11 cellular contexts compared by ENCODE assay signal in genomic region chr22:42645341-42645937, GRCh38. TPM values are rescaled to one million over a fixed set of nuclear protein-coding genes. Genes with fewer than 3 reads are reported as not detected.
DNase-seq lines count a peak whose midpoint lies in the region; ATAC-seq and TF ChIP-seq lines count a peak whose summit lies in the region.
"Had no signal": no experiment of that assay in that cellular context is flagged by ENCODE, and none has a peak within 500 bp of the region (broad histone marks: within the 10 kb centered on the region; RNA-seq: fewer than 3 reads in every experiment).

No MANE protein-coding gene starts in this region.

- H3K27me3 Mint-ChIP-seq in CD14-positive monocyte (ENCODE audit: low read depth in 3 of 3) = peaks cover 0 to 4% (median 0%) of the 10 kb centered on the region in 3 donors
- no peaks in the 10 kb centered on the region for H3K27me3 Mint-ChIP-seq in naive thymus-derived CD4-positive, alpha-beta T cell
- H3K27me3 Mint-ChIP-seq: activated CD8-positive, alpha-beta T cell treated with anti-CD3 and anti-CD28 coated beads for 36 hours had no signal

- no peaks in the 10 kb centered on the region for H3K27me3 ChIP-seq in adipocyte (replicated peaks; ENCODE audit: control insufficient read depth, insufficient read depth, low read length)
- H3K27me3 ChIP-seq in heart right ventricle = no peaks in the 10 kb centered on the region
- no peaks in the 10 kb centered on the region for H3K27me3 ChIP-seq in rectal smooth muscle tissue (ENCODE audit: control insufficient read depth, insufficient read depth, low read length)
- no peaks in the 10 kb centered on the region for H3K27me3 ChIP-seq in naive thymus-derived CD4-positive, alpha-beta T cell (ENCODE audit: control insufficient read depth in 2 of 2, insufficient read depth in 2 of 2, low read length in 2 of 2)

- no peak for TF ChIP-seq CTCF in CD14-positive monocyte (IDR thresholded peaks at IDR 0.05)
- no peak for TF ChIP-seq CTCF in heart right ventricle (IDR thresholded peaks at IDR 0.05)

- H3K9ac ChIP-seq in adipocyte (ENCODE audit: low read length) (peak overlapping the region; percentile 97), rectal smooth muscle tissue (ENCODE audit: low read length) (peak overlapping the region; percentile 74)

- H3K4me1 Mint-ChIP-seq in CD14-positive monocyte = peaks cover 63% of the 10 kb centered on the region
- peaks cover 12 to 45% (median 34%) of the 10 kb centered on the region in 7 donors for H3K4me1 Mint-ChIP-seq in naive thymus-derived CD4-positive, alpha-beta T cell

- POLR2A ChIA-PET in naive thymus-derived CD4-positive, alpha-beta T cell (lab: Charles Lee) = no interaction called here

- H3K9me3 ChIP-seq in adipocyte (ENCODE audit: control insufficient read depth, low read length) (no peaks in the 10 kb centered on the region), heart right ventricle (no peaks in the 10 kb centered on the region)
- H3K9me3 ChIP-seq in naive thymus-derived CD4-positive, alpha-beta T cell (ENCODE audit: control insufficient read depth in 2 of 3, low read length in 3 of 3) = no peaks in the 10 kb centered on the region

- WGBS in heart right ventricle, 2 donors = 27 to 38% methylated on average over 19 of the region's 19 CpGs

- peak overlapping the region; percentile 2 to 11 for H3K4me3 Mint-ChIP-seq in CD14-positive monocyte
- H3K4me3 Mint-ChIP-seq in naive thymus-derived CD4-positive, alpha-beta T cell = peak overlapping the region in 4 of 10 donors; percentile 16 to 41 (median 27)
- H3K4me3 Mint-ChIP-seq: activated CD8-positive, alpha-beta T cell treated with anti-CD3 and anti-CD28 coated beads for 36 hours had no signal

- H3K27ac Mint-ChIP-seq in CD14-positive monocyte = peak overlapping the region in 4 of 7 donors; percentile 14 to 61 (median 30)
- H3K27ac Mint-ChIP-seq in naive thymus-derived CD4-positive, alpha-beta T cell = peak overlapping the region in 1 of 9 donors; percentile 33
- H3K27ac Mint-ChIP-seq: activated CD8-positive, alpha-beta T cell treated with anti-CD3 and anti-CD28 coated beads for 36 hours had no signal

- no peak for DNase-seq in CD14-positive monocyte (ENCODE audit: low spot score)
- DNase-seq in adipocyte (ENCODE audit: low read depth) = no peak
- DNase-seq in heart right ventricle = no peak
- no peak for DNase-seq in SW 1271 (lab: John Stamatoyannopoulos, UW)
- DNase-seq in NCI-H510A (lab: John Stamatoyannopoulos, UW) = no peak
- DNase-seq in naive thymus-derived CD4-positive, alpha-beta T cell = no peak
- DNase-seq: activated CD8-positive, alpha-beta T cell treated with anti-CD3 and anti-CD28 coated beads for 36 hours; DMS153; NCI-H524 treated with DMSO at 0.1 percent for 48 hours had no signal

- peaks cover 8 to 17% of the 10 kb centered on the region in 2 donors for H3K36me3 Mint-ChIP-seq in CD14-positive monocyte
- peaks cover 0 to 1% (median 0%) of the 10 kb centered on the region in 5 donors for H3K36me3 Mint-ChIP-seq in naive thymus-derived CD4-positive, alpha-beta T cell

- intact Hi-C loops in CD14-positive monocyte (cut with micrococcal nuclease) = no loop called here
- intact Hi-C loops in heart right ventricle (cut with DNase I) = loop anchor here in 3 of 10 donors (2.0 to 10.0 kb wide), 3 partner anchors 29 to 449 kb away; partner anchors contain the start of gene POLDIP3 (in 1 of the 3)
- intact Hi-C loops in naive thymus-derived CD4-positive, alpha-beta T cell (cut with micrococcal nuclease) = no loop called here

- H3K4me1 ChIP-seq in adipocyte (ENCODE audit: control insufficient read depth, insufficient read depth, low read length) (peaks cover 77% of the 10 kb centered on the region), heart right ventricle (peaks cover 49 to 84% (median 79%) of the 10 kb centered on the region in 9 donors), rectal smooth muscle tissue (ENCODE audit: control insufficient read depth, insufficient read depth, low read length) (peaks cover 39% of the 10 kb centered on the region)
- peaks cover 11 to 16% of the 10 kb centered on the region in 2 donors for H3K4me1 ChIP-seq in naive thymus-derived CD4-positive, alpha-beta T cell (ENCODE audit: control insufficient read depth in 2 of 2, insufficient read depth in 2 of 2, low read length in 2 of 2)

- H3K27ac ChIP-seq in heart right ventricle = peak overlapping the region; percentile 77 to 99 (median 96)
- H3K27ac ChIP-seq in rectal smooth muscle tissue (ENCODE audit: low read depth, low read length) = peak overlapping the region; percentile 84
- H3K27ac ChIP-seq in naive thymus-derived CD4-positive, alpha-beta T cell (ENCODE audit: low read depth, low read length) = no peak overlapping the region

- ATAC-seq in heart right ventricle (peak in 4 of 8 donors; percentile 5 to 53 (median 12)), HG02973 (IDR thresholded peaks at IDR 0.05; ENCODE audit: unreplicated experiment) (no peak)
- no peak for ATAC-seq in naive thymus-derived CD4-positive, alpha-beta T cell
- ATAC-seq: activated CD8-positive, alpha-beta T cell treated with anti-CD3 and anti-CD28 coated beads for 36 hours had no signal

- H3K36me3 ChIP-seq in adipocyte (ENCODE audit: control insufficient read depth, insufficient read depth, low read length, severe bottlenecking) (no peaks in the 10 kb centered on the region), heart right ventricle (peaks cover 0 to 4% (median 0%) of the 10 kb centered on the region in 9 donors), rectal smooth muscle tissue (ENCODE audit: control insufficient read depth, insufficient read depth, low read length) (no peaks in the 10 kb centered on the region)
- peaks cover 0 to 4% (median 0%) of the 10 kb centered on the region in 3 experiments for H3K36me3 ChIP-seq in naive thymus-derived CD4-positive, alpha-beta T cell (ENCODE audit: control insufficient read depth in 2 of 3, insufficient read depth in 3 of 3, low read length in 3 of 3)

- H3K4me3 ChIP-seq in adipocyte (ENCODE audit: low read length) (peak overlapping the region; percentile 90), heart right ventricle (peak overlapping the region in 9 of 10 donors; percentile 33 to 99 (median 50)), rectal smooth muscle tissue (ENCODE audit: low read length) (peak overlapping the region; percentile 49)
- H3K4me3 ChIP-seq in naive thymus-derived CD4-positive, alpha-beta T cell (ENCODE audit: low read length) = no peak overlapping the region

- no peaks in the 10 kb centered on the region for H3K9me3 Mint-ChIP-seq in CD14-positive monocyte
- peaks cover 0 to 4% (median 0%) of the 10 kb centered on the region in 11 donors for H3K9me3 Mint-ChIP-seq in naive thymus-derived CD4-positive, alpha-beta T cell
- H3K9me3 Mint-ChIP-seq: activated CD8-positive, alpha-beta T cell treated with anti-CD3 and anti-CD28 coated beads for 36 hours had no signal

- CTCF ChIA-PET in naive thymus-derived CD4-positive, alpha-beta T cell (lab: Charles Lee) = no interaction called here

RNA-seq across cellular contexts. Expression of gene CYB5R3, which starts 3.8 kb away (rescaled TPM):
- polyA plus RNA-seq in CD14-positive monocyte (10 to 100 TPM; 54.0 to 76.4 TPM), heart right ventricle (100 to 1,000 TPM in 1 of 2 donors, 10 to 100 TPM in 1; 91.9 to 303 TPM)
- 100 to 1,000 TPM; 261 to 633 (median 312) TPM for total RNA-seq in heart right ventricle
- total RNA-seq in naive thymus-derived CD4-positive, alpha-beta T cell = 10 to 100 TPM; 34.3 to 70.6 (median 42.3) TPM
- polyA plus RNA-seq in naive thymus-derived CD4-positive, alpha-beta T cell = 10 to 100 TPM; 38.8 to 74.1 TPM

RNA-seq across cellular contexts. Expression of gene ATP5MGL, which starts 5.0 kb away (rescaled TPM):
- under 1 TPM in 1 of 2 donors, not detected in 1; 0.26 TPM for polyA plus RNA-seq in CD14-positive monocyte
- total RNA-seq in heart right ventricle = 1 to 10 TPM in 1 of 10 donors, under 1 TPM in 9; 0.32 to 1.2 (median 0.50) TPM
- not detected for polyA plus RNA-seq in heart right ventricle
- total RNA-seq in naive thymus-derived CD4-positive, alpha-beta T cell = 1 to 10 TPM; 1.1 to 5.0 (median 1.5) TPM
- polyA plus RNA-seq in naive thymus-derived CD4-positive, alpha-beta T cell = under 1 TPM; 0.35 to 0.45 TPM

RNA-seq across cellular contexts. Expression of gene POLDIP3, which starts 30.8 kb away (rescaled TPM):
- polyA plus RNA-seq in CD14-positive monocyte (10 to 100 TPM; 53.8 to 55.3 TPM), heart right ventricle (10 to 100 TPM; 11.9 to 32.6 TPM)
- 10 to 100 TPM; 27.2 to 42.6 (median 33.6) TPM for total RNA-seq in heart right ventricle
- total RNA-seq in naive thymus-derived CD4-positive, alpha-beta T cell = 10 to 100 TPM; 62.5 to 86.7 (median 75.2) TPM
- polyA plus RNA-seq in naive thymus-derived CD4-positive, alpha-beta T cell = 100 to 1,000 TPM in 1 of 2 donors, 10 to 100 TPM in 1; 60.7 to 109 TPM
